24 cellular contexts compared by ENCODE assay signal in genomic region chr20:7601431-7601830, GRCh38.
"Had no signal": no experiment of that assay in that cellular context is flagged by ENCODE, and none has a peak within 500 bp of the region (broad histone marks: within the 10 kb centered on the region; RNA-seq: fewer than 3 reads in every experiment).

No MANE protein-coding gene starts in this region.

- H3K27me3 Mint-ChIP-seq: naive B cell; stimulated activated memory B cell treated with anti-CD40 and anti-IgM and Interleukin-4, amounts not matched to agents 10 μg/mL and 1 μg/mL and 100 μg/mL, for 72 hours; stimulated activated naive CD8-positive, alpha-beta T cell treated with anti-CD3 and anti-CD28 coated beads, Interleukin-15, amount 100 ng/mL, for 72 hours had no signal

- H3K27ac ChIP-seq: colonic mucosa, dorsolateral prefrontal cortex, esophagus squamous epithelium, left ventricle myocardium inferior, lower lobe of right lung, neutrophil, psoas muscle, spleen, thoracic aorta, transverse colon had no signal

- H3K9me3 ChIP-seq: colonic mucosa, esophagus squamous epithelium, lower lobe of right lung, neutrophil, psoas muscle, thoracic aorta, transverse colon had no signal

- H3K4me3 ChIP-seq: colonic mucosa, dorsolateral prefrontal cortex, esophagus squamous epithelium, left ventricle myocardium inferior, lower lobe of right lung, psoas muscle, spleen, thoracic aorta, transverse colon had no signal

- H3K4me1 ChIP-seq: colonic mucosa, esophagus squamous epithelium, left ventricle myocardium inferior, lower lobe of right lung, psoas muscle, spleen, transverse colon had no signal

- H3K27me3 ChIP-seq: colonic mucosa, dorsolateral prefrontal cortex, esophagus squamous epithelium, neutrophil, spleen, transverse colon had no signal

- ATAC-seq: left cardiac atrium; lower lobe of right lung; psoas muscle; sciatic nerve; stimulated activated memory B cell treated with anti-CD40 and anti-IgM and Interleukin-4, amounts not matched to agents 10 μg/mL and 1 μg/mL and 100 μg/mL, for 72 hours; stimulated activated naive CD8-positive, alpha-beta T cell treated with anti-CD3 and anti-CD28 coated beads, Interleukin-15, amount 100 ng/mL, for 72 hours had no signal

- H3K4me3 Mint-ChIP-seq: nephron; stimulated activated memory B cell treated with anti-CD40 and anti-IgM and Interleukin-4, amounts not matched to agents 10 μg/mL and 1 μg/mL and 100 μg/mL, for 72 hours; stimulated activated naive CD8-positive, alpha-beta T cell treated with anti-CD3 and anti-CD28 coated beads, Interleukin-15, amount 100 ng/mL, for 72 hours had no signal

- H3K9me3 Mint-ChIP-seq: nephron; stimulated activated memory B cell treated with anti-CD40 and anti-IgM and Interleukin-4, amounts not matched to agents 10 μg/mL and 1 μg/mL and 100 μg/mL, for 72 hours had no signal

- DNase-seq: colonic mucosa; dorsolateral prefrontal cortex; effector memory CD4-positive, alpha-beta T cell; esophagus squamous epithelium; foreskin fibroblast; immature natural killer cell; kidney; left cardiac atrium; left ventricle myocardium inferior; lower lobe of right lung; mesenchymal stem cell; naive B cell; psoas muscle; spleen; stimulated activated CD4-positive, alpha-beta T cell treated with anti-CD3 and anti-CD28 coated beads, Interleukin-15, amount 100 ng/mL, for 24 hours; stimulated activated CD4-positive, alpha-beta T cell treated with anti-CD3 and anti-CD28 coated beads, Interleukin-1b, Interleukin-23, amount 100 ng/mL, for 48 hours; stimulated activated CD4-positive, alpha-beta T cell treated with anti-CD3 and anti-CD28 coated beads, Interleukin-4, amount 100 ng/mL, for 24 hours; stimulated activated naive CD8-positive, alpha-beta T cell treated with anti-CD3 and anti-CD28 coated beads, Interleukin-15, amount 100 ng/mL, for 72 hours; transverse colon had no signal

- H3K36me3 Mint-ChIP-seq: immature natural killer cell; naive B cell; stimulated activated memory B cell treated with anti-CD40 and anti-IgM and Interleukin-4, amounts not matched to agents 10 μg/mL and 1 μg/mL and 100 μg/mL, for 72 hours had no signal

- H3K36me3 ChIP-seq: colonic mucosa, esophagus squamous epithelium, left ventricle myocardium inferior, lower lobe of right lung, neutrophil, spleen, thoracic aorta, transverse colon had no signal

- H3K27ac Mint-ChIP-seq: immature natural killer cell; nephron; stimulated activated memory B cell treated with anti-CD40 and anti-IgM and Interleukin-4, amounts not matched to agents 10 μg/mL and 1 μg/mL and 100 μg/mL, for 72 hours; stimulated activated naive CD8-positive, alpha-beta T cell treated with anti-CD3 and anti-CD28 coated beads, Interleukin-15, amount 100 ng/mL, for 72 hours had no signal

- H3K4me1 Mint-ChIP-seq: immature natural killer cell; naive B cell; nephron; stimulated activated memory B cell treated with anti-CD40 and anti-IgM and Interleukin-4, amounts not matched to agents 10 μg/mL and 1 μg/mL and 100 μg/mL, for 72 hours; stimulated activated naive CD8-positive, alpha-beta T cell treated with anti-CD3 and anti-CD28 coated beads, Interleukin-15, amount 100 ng/mL, for 72 hours had no signal
